8 cellular contexts compared by ENCODE assay signal in genomic region chr6:43702522-43703440, GRCh38. TPM values are rescaled to one million over a fixed set of nuclear protein-coding genes. Genes with fewer than 3 reads are reported as not detected.
DNase-seq lines count a peak whose midpoint lies in the region; ATAC-seq and TF ChIP-seq lines count a peak whose summit lies in the region.

No MANE protein-coding gene starts in this region.

- H3K27ac Mint-ChIP-seq in dendritic cell treated with granulocyte-macrophage colony-stimulating factor and Interleukin-4, amounts not matched to agents 40 ng/mL and 50 ng/mL, for 4 days: peak overlapping the region; percentile 64
- no peak overlapping the region for H3K27ac Mint-ChIP-seq in stimulated activated naive CD8-positive, alpha-beta T cell treated with anti-CD3 and anti-CD28 coated beads, Interleukin-15, amount 100 ng/mL, for 72 hours

- H3K4me2 ChIP-seq in OCI-LY7 (ENCODE audit: low read length): peak overlapping the region; percentile 28

- H3K4me3 ChIP-seq in OCI-LY7 (ENCODE audit: low read depth, low read length, poor library complexity, severe bottlenecking): no peak overlapping the region
- H3K4me3 ChIP-seq in left lung: no peak overlapping the region

- H4K20me1 ChIP-seq in OCI-LY7 (ENCODE audit: insufficient read depth, low read length): no peaks in the 10 kb centered on the region

- no peak overlapping the region for H2AFZ ChIP-seq in OCI-LY7 (ENCODE audit: low read length)

- H3K4me1 ChIP-seq in OCI-LY7 (ENCODE audit: insufficient read depth, low read length, poor library complexity, severe bottlenecking): peaks cover 59% of the 10 kb centered on the region
- H3K4me1 ChIP-seq in left lung: peaks cover 30 to 80% of the 10 kb centered on the region in 2 donors

- TF ChIP-seq CTCF in OCI-LY7 (conservative IDR thresholded peaks at IDR 0.05; ENCODE audit: low read length): no peak
- TF ChIP-seq CTCF in left lung (IDR thresholded peaks at IDR 0.05): no peak

- no peak overlapping the region for H3K4me3 Mint-ChIP-seq in dendritic cell treated with granulocyte-macrophage colony-stimulating factor and Interleukin-4, amounts not matched to agents 40 ng/mL and 50 ng/mL, for 4 days
- no peak overlapping the region for H3K4me3 Mint-ChIP-seq in stimulated activated naive CD8-positive, alpha-beta T cell treated with anti-CD3 and anti-CD28 coated beads, Interleukin-15, amount 100 ng/mL, for 72 hours

- peak; percentile 94 for DNase-seq in DMS 273 (lab: John Stamatoyannopoulos, UW; ENCODE audit: unreplicated experiment)
- peak; percentile 89 for DNase-seq in HCEC 1CT
- DNase-seq in OCI-LY7 (ENCODE audit: low spot score): peak; percentile 62
- peak; percentile 90 to 91 for DNase-seq in left lung
- peak in 1 of 2 donors; percentile 19 for DNase-seq in stimulated activated naive CD8-positive, alpha-beta T cell treated with anti-CD3 and anti-CD28 coated beads, Interleukin-15, amount 100 ng/mL, for 72 hours
- no peak for DNase-seq in NK-92 treated with Interleukin-12 subunit alpha and Interleukin-12 subunit beta, amount 100 ng/mL, for 24 hours (lab: John Stamatoyannopoulos, UW)
- DNase-seq in SKM-1 (lab: John Stamatoyannopoulos, UW; ENCODE audit: unreplicated experiment): no peak

- POLR2A ChIA-PET in OCI-LY7 (lab: Charles Lee): interaction anchor here (0.6 to 5.1 kb wide), 2 partner anchors 10 to 14 kb away, joined by 3 to 44 read pairs; partner anchors contain the start of gene MRPS18A

- H3K9me3 ChIP-seq in OCI-LY7 (ENCODE audit: low read length): no peaks in the 10 kb centered on the region
- no peaks in the 10 kb centered on the region for H3K9me3 ChIP-seq in left lung

- CTCF ChIA-PET in OCI-LY7 (lab: Charles Lee; ENCODE audit: unreplicated experiment): no interaction called here

- ATAC-seq in left lung: peak; percentile 92
- ATAC-seq in stimulated activated naive CD8-positive, alpha-beta T cell treated with anti-CD3 and anti-CD28 coated beads, Interleukin-15, amount 100 ng/mL, for 72 hours: peak; percentile 69

- H3K27me3 ChIP-seq in left lung: no peaks in the 10 kb centered on the region

- no peaks in the 10 kb centered on the region for H3K79me2 ChIP-seq in OCI-LY7 (ENCODE audit: insufficient read depth, low read depth, low read length)

- no peaks in the 10 kb centered on the region for H3K36me3 Mint-ChIP-seq in dendritic cell treated with granulocyte-macrophage colony-stimulating factor and Interleukin-4, amounts not matched to agents 40 ng/mL and 50 ng/mL, for 4 days (ENCODE audit: low read depth)

- H3K9me2 ChIP-seq in OCI-LY7 (ENCODE audit: insufficient read depth, low read length): no peaks in the 10 kb centered on the region

- H3K9me3 Mint-ChIP-seq in dendritic cell treated with granulocyte-macrophage colony-stimulating factor and Interleukin-4, amounts not matched to agents 40 ng/mL and 50 ng/mL, for 4 days: no peaks in the 10 kb centered on the region
- no peaks in the 10 kb centered on the region for H3K9me3 Mint-ChIP-seq in stimulated activated naive CD8-positive, alpha-beta T cell treated with anti-CD3 and anti-CD28 coated beads, Interleukin-15, amount 100 ng/mL, for 72 hours

- BruUV-seq in OCI-LY7 (replicated peaks; lab: Mats Ljungman, UMichigan): no TSS peak

- intact Hi-C loops in OCI-LY7 (cut with micrococcal nuclease; ENCODE audit: unreplicated experiment): loop anchor here (10.0 kb wide), 2 partner anchors 318 to 522 kb away; partner anchors contain the start of gene SLC29A1
- intact Hi-C loops in dendritic cell treated with granulocyte-macrophage colony-stimulating factor and Interleukin-4, amounts not matched to agents 40 ng/mL and 50 ng/mL, for 4 days (cut with micrococcal nuclease): no loop called here
- intact Hi-C loops in left lung (cut with DNase I): no loop called here

- H3K27me3 Mint-ChIP-seq in dendritic cell treated with granulocyte-macrophage colony-stimulating factor and Interleukin-4, amounts not matched to agents 40 ng/mL and 50 ng/mL, for 4 days: peaks cover 75% of the 10 kb centered on the region
- peaks cover 82% of the 10 kb centered on the region for H3K27me3 Mint-ChIP-seq in stimulated activated naive CD8-positive, alpha-beta T cell treated with anti-CD3 and anti-CD28 coated beads, Interleukin-15, amount 100 ng/mL, for 72 hours

- H3K4me1 Mint-ChIP-seq in dendritic cell treated with granulocyte-macrophage colony-stimulating factor and Interleukin-4, amounts not matched to agents 40 ng/mL and 50 ng/mL, for 4 days (ENCODE audit: low read depth): peaks cover 54% of the 10 kb centered on the region
- peaks cover 10% of the 10 kb centered on the region for H3K4me1 Mint-ChIP-seq in stimulated activated naive CD8-positive, alpha-beta T cell treated with anti-CD3 and anti-CD28 coated beads, Interleukin-15, amount 100 ng/mL, for 72 hours

- H3K36me3 ChIP-seq in OCI-LY7 (ENCODE audit: insufficient read depth, low read length): no peaks in the 10 kb centered on the region
- H3K36me3 ChIP-seq in left lung: no peaks in the 10 kb centered on the region

- H3K27ac ChIP-seq in OCI-LY7 (ENCODE audit: low read depth, low read length, poor library complexity, severe bottlenecking) (no peak overlapping the region), left lung (peak overlapping the region; percentile 75 to 77)

RNA-seq across cellular contexts. Expression of gene MRPS18A, which starts 15.2 kb away (rescaled TPM):
- total RNA-seq in OCI-LY7 (2014; rRNA removed; shearing (Covaris generic)): 57.3 and 86.1 TPM in 2 replicates
- total RNA-seq in OCI-LY7 (2022) (54.7 and 61.6 TPM in 2 replicates), left lung (10 to 100 TPM; 27.0 to 32.5 TPM)

RNA-seq across cellular contexts. Expression of gene RSPH9, which starts 57.9 kb away (rescaled TPM):
- 0.28 TPM in 1 of 2 replicates, not detected in the other for total RNA-seq in OCI-LY7 (2014; rRNA removed; shearing (Covaris generic))
- not detected in 2 replicates for total RNA-seq in OCI-LY7 (2022)
- 1 to 10 TPM in 1 of 2 donors, under 1 TPM in 1; 0.32 to 1.9 TPM for total RNA-seq in left lung

Comparison
In these comparisons a context has a peak if more than half of its experiments do, and no peak if none do; other contexts are left out.
1. DNase-seq: peak in DMS 273 (single experiment), HCEC 1CT (single experiment), OCI-LY7 (single experiment) and left lung (2 of 2); none in NK-92 treated with Interleukin-12 subunit alpha and Interleukin-12 subunit beta, amount 100 ng/mL, for 24 hours (single experiment) and SKM-1 (single experiment).